In genomic region chr6:145829102-145829501, GRCh38 we compare ENCODE assay signal across 23 cellular contexts.
"Had no signal": no experiment of that assay in that cellular context is flagged by ENCODE, and none has a peak within 500 bp of the region (broad histone marks: within the 10 kb centered on the region; RNA-seq: fewer than 3 reads in every experiment).

No MANE protein-coding gene starts in this region.

- H3K4me1 ChIP-seq: adrenal gland, prostate gland, testis, vagina had no signal

- H3K9me3 Mint-ChIP-seq: activated T-cell treated with anti-CD3 and anti-CD28 coated beads, Interleukin-2, amount 50 U/mL, for 4 hours; activated T-helper 2 cell treated with anti-CD3 and anti-CD28 coated beads, Interferon-gamma antibody, Interleukin-2, Interleukin-4, amounts not matched to agents 10 μg/mL and 5 μg/mL and 100 μg/mL, durations not matched to agents 14 hours and 24 hours and 36 hours; central memory CD8-positive, alpha-beta T cell; effector memory CD8-positive, alpha-beta T cell; natural killer cell treated with Interleukin-12 subunit alpha and Interleukin-12 subunit beta and Interleukin-15 and Interleukin-18, amount 100 ng/mL, for 72 hours; type B pancreatic cell had no signal

- H3K4me3 Mint-ChIP-seq: activated naive CD8-positive, alpha-beta T cell; activated T-cell treated with anti-CD3 and anti-CD28 coated beads, Interleukin-2, amount 50 U/mL, for 4 hours; central memory CD8-positive, alpha-beta T cell; effector memory CD8-positive, alpha-beta T cell; natural killer cell treated with Interleukin-12 subunit alpha and Interleukin-12 subunit beta and Interleukin-15 and Interleukin-18, amount 100 ng/mL, for 72 hours; stimulated activated memory B cell treated with anti-CD40 and anti-IgM and Interleukin-4, amounts not matched to agents 10 μg/mL and 1 μg/mL and 100 μg/mL, for 72 hours; type B pancreatic cell had no signal

- H3K36me3 Mint-ChIP-seq: natural killer cell treated with Interleukin-12 subunit alpha and Interleukin-12 subunit beta and Interleukin-15 and Interleukin-18, amount 100 ng/mL, for 72 hours; type B pancreatic cell had no signal

- H3K27me3 Mint-ChIP-seq: activated naive CD8-positive, alpha-beta T cell; central memory CD8-positive, alpha-beta T cell; effector memory CD8-positive, alpha-beta T cell; stimulated activated memory B cell treated with anti-CD40 and anti-IgM and Interleukin-4, amounts not matched to agents 10 μg/mL and 1 μg/mL and 100 μg/mL, for 72 hours; type B pancreatic cell had no signal

- H3K27ac ChIP-seq: adrenal gland, esophagus muscularis mucosa, neutrophil, ovary, prostate gland, testis, vagina had no signal

- H3K27me3 ChIP-seq: adrenal gland, esophagus muscularis mucosa, neutrophil, ovary, testis, vagina had no signal

- H3K9me3 ChIP-seq: adrenal gland, esophagus muscularis mucosa, neutrophil, ovary, prostate gland, testis, vagina had no signal

- DNase-seq: activated CD8-positive, alpha-beta memory T cell treated with anti-CD3 and anti-CD28 coated beads, Interleukin-2, amount 50 U/mL, for 48 hours; activated naive CD4-positive, alpha-beta T cell; activated T-cell treated with anti-CD3 and anti-CD28 coated beads, Interleukin-2, amount 50 U/mL, for 4 hours; effector memory CD8-positive, alpha-beta T cell; kidney; mammary epithelial cell; ovary; small intestine; stimulated activated CD4-positive, alpha-beta T cell treated with anti-CD3 and anti-CD28 coated beads, Interleukin-2, amount 100 ng/mL, for 24 hours; T-helper 9 cell; testis had no signal

- H3K27ac Mint-ChIP-seq: activated naive CD8-positive, alpha-beta T cell; activated T-helper 2 cell treated with anti-CD3 and anti-CD28 coated beads, Interferon-gamma antibody, Interleukin-2, Interleukin-4, amounts not matched to agents 10 μg/mL and 5 μg/mL and 100 μg/mL, durations not matched to agents 14 hours and 24 hours and 36 hours; effector memory CD8-positive, alpha-beta T cell; natural killer cell treated with Interleukin-12 subunit alpha and Interleukin-12 subunit beta and Interleukin-15 and Interleukin-18, amount 100 ng/mL, for 72 hours; stimulated activated memory B cell treated with anti-CD40 and anti-IgM and Interleukin-4, amounts not matched to agents 10 μg/mL and 1 μg/mL and 100 μg/mL, for 72 hours; type B pancreatic cell had no signal

- H3K4me1 Mint-ChIP-seq: central memory CD8-positive, alpha-beta T cell; stimulated activated memory B cell treated with anti-CD40 and anti-IgM and Interleukin-4, amounts not matched to agents 10 μg/mL and 1 μg/mL and 100 μg/mL, for 72 hours had no signal

- ATAC-seq: activated T-cell treated with anti-CD3 and anti-CD28 coated beads, Interleukin-2, amount 50 U/mL, for 4 hours; effector memory CD8-positive, alpha-beta T cell; natural killer cell treated with Interleukin-12 subunit alpha and Interleukin-12 subunit beta and Interleukin-15 and Interleukin-18, amount 100 ng/mL, for 72 hours; sciatic nerve; stimulated activated memory B cell treated with anti-CD40 and anti-IgM and Interleukin-4, amounts not matched to agents 10 μg/mL and 1 μg/mL and 100 μg/mL, for 72 hours had no signal

- H3K36me3 ChIP-seq: adrenal gland, esophagus muscularis mucosa, neutrophil, ovary, prostate gland, vagina had no signal

- H3K4me3 ChIP-seq: adrenal gland, esophagus muscularis mucosa, ovary, prostate gland, testis, vagina had no signal
